11 cellular contexts compared by ENCODE assay signal in the genomic region with DNA sequence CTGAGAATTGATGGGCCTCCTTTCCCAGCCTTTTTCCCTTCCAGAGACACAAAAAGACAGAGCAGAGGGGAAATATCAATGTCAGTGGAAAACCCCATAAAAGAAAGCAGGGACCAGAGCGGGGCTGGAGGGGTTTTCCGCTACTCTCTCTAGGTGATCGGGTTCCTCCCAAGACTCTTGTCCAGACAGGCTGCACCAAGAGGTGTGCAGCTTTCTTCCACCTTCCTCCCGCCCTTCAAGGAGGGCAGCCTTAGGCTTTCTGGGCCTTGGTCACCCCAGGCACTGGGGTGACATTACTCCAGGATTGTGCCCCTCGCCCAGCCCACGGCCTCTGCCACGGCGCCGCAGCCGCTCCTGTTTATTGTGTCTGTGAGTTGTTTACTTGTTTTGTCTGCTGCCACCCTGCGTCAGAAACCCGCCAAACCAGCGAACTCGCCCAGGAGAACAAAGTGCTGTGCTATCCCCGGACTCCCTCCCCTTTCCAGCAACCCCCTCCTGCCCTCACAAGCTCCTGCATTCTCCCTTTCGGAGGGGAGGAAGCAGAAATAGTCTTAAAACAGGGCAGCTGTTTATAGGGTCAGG. TPM values are rescaled to one million over a fixed set of nuclear protein-coding genes. Genes with fewer than 3 reads are reported as not detected.
DNase-seq lines count a peak whose midpoint lies in the region; ATAC-seq and TF ChIP-seq lines count a peak whose summit lies in the region.
"Had no signal": no experiment of that assay in that cellular context is flagged by ENCODE, and none has a peak within 500 bp of the region (broad histone marks: within the 10 kb centered on the region; RNA-seq: fewer than 3 reads in every experiment).

No MANE protein-coding gene starts in this region.

- H3K4me3 ChIP-seq in OCI-LY7 (ENCODE audit: low read depth, low read length, poor library complexity, severe bottlenecking) (no peak overlapping the region), fibroblast of villous mesenchyme (ENCODE audit: low read depth, low read length) (peak overlapping the region; percentile 95), subcutaneous abdominal adipose tissue (ENCODE audit: low read depth in 1 of 5, low read length in 5 of 5) (peak overlapping the region; percentile 57 to 77 (median 65))

- POLR2A ChIA-PET in OCI-LY7 (lab: Charles Lee) = interaction anchor here (0.5 kb wide), 1 partner anchor 54 kb away, joined by 3 read pairs; no protein-coding TSS in a partner anchor

- no peaks in the 10 kb centered on the region for H4K20me1 ChIP-seq in OCI-LY7 (ENCODE audit: insufficient read depth, low read length)

- H2AFZ ChIP-seq in OCI-LY7 (ENCODE audit: low read length) = peak overlapping the region; percentile 39; the same call in 1 of the 2 replicates

- TF ChIP-seq CTCF in OCI-LY7 (conservative IDR thresholded peaks at IDR 0.05; ENCODE audit: low read length) (peak; percentile 58), fibroblast of villous mesenchyme (IDR thresholded peaks at IDR 0.05; ENCODE audit: insufficient read depth, low read depth, low read length) (no peak)

- CTCF ChIA-PET in OCI-LY7 (lab: Charles Lee; ENCODE audit: unreplicated experiment) = no interaction called here

- H3K9ac ChIP-seq in subcutaneous abdominal adipose tissue (ENCODE audit: low read length in 5 of 5) = peak overlapping the region; percentile 28 to 88 (median 46)

- DNase-seq in NCI-H1694 treated with DMSO at 0.1 percent for 48 hours (lab: John Stamatoyannopoulos, UW) = peak; percentile 35
- no peak for DNase-seq in NCI-H1694 (lab: John Stamatoyannopoulos, UW)
- peak; percentile 24 for DNase-seq in OCI-LY7 (ENCODE audit: low spot score)
- DNase-seq in fibroblast of villous mesenchyme (ENCODE audit: low read depth) = no peak
- DNase-seq in AML-193 (lab: John Stamatoyannopoulos, UW) = no peak
- no peak for DNase-seq in activated naive CD4-positive, alpha-beta T cell (lab: John Stamatoyannopoulos, UW)
- DNase-seq in sciatic nerve (ENCODE audit: low spot score) = no peak
- DNase-seq: ACHN, NCI-H774 had no signal

- H3K27ac ChIP-seq in OCI-LY7 (ENCODE audit: low read depth, low read length, poor library complexity, severe bottlenecking) (no peak overlapping the region), subcutaneous abdominal adipose tissue (ENCODE audit: low read depth, low read length) (peak overlapping the region; percentile 92)

- H3K4me1 ChIP-seq in OCI-LY7 (ENCODE audit: insufficient read depth, low read length, poor library complexity, severe bottlenecking) = peaks cover 70% of the 10 kb centered on the region
- H3K4me1 ChIP-seq in subcutaneous abdominal adipose tissue (ENCODE audit: control insufficient read depth in 5 of 5, insufficient read depth in 5 of 5, low read length in 5 of 5) = peaks cover 8 to 90% (median 81%) of the 10 kb centered on the region in 5 donors

- peaks cover 0 to 51% (median 4%) of the 10 kb centered on the region in 5 donors for H3K27me3 ChIP-seq in subcutaneous abdominal adipose tissue (ENCODE audit: control insufficient read depth in 5 of 5, insufficient read depth in 4 of 5, low read length in 5 of 5)

- H3K9me3 ChIP-seq in OCI-LY7 (ENCODE audit: low read length) (no peaks in the 10 kb centered on the region), subcutaneous abdominal adipose tissue (ENCODE audit: control insufficient read depth in 5 of 5, low read length in 5 of 5) (no peaks in the 10 kb centered on the region)

- intact Hi-C loops in OCI-LY7 (cut with micrococcal nuclease; ENCODE audit: unreplicated experiment) = no loop called here
- intact Hi-C loops in sciatic nerve (cut with DNase I) = no loop called here

- no peaks in the 10 kb centered on the region for H3K9me2 ChIP-seq in OCI-LY7 (ENCODE audit: insufficient read depth, low read length)

- H3K4me2 ChIP-seq in OCI-LY7 (ENCODE audit: low read length) = peak overlapping the region; percentile 44; the same call in 1 of the 2 replicates

- no peak for ATAC-seq in sciatic nerve

- BruUV-seq in OCI-LY7 (replicated peaks; lab: Mats Ljungman, UMichigan) = no TSS peak

- no peaks in the 10 kb centered on the region for H3K79me2 ChIP-seq in OCI-LY7 (ENCODE audit: insufficient read depth, low read depth, low read length)

- no peaks in the 10 kb centered on the region for H3K36me3 ChIP-seq in OCI-LY7 (ENCODE audit: insufficient read depth, low read length)
- no peaks in the 10 kb centered on the region for H3K36me3 ChIP-seq in subcutaneous abdominal adipose tissue (ENCODE audit: control insufficient read depth in 5 of 5, insufficient read depth in 5 of 5, low read length in 5 of 5)

RNA-seq across cellular contexts. Expression of gene HOXC6, which starts 6.7 kb away (rescaled TPM):
- total RNA-seq in OCI-LY7 (2014; rRNA removed; shearing (Covaris generic)) = 0.92 and 1.6 TPM in 2 replicates
- total RNA-seq in OCI-LY7 (2022) (2.7 and 3.7 TPM in 2 replicates), fibroblast of villous mesenchyme (1.6 and 1.7 TPM in 2 replicates), sciatic nerve (35.3 TPM)
- total RNA-seq: lung microvascular endothelial cell had no signal

RNA-seq across cellular contexts. Expression of gene HOXC5, which starts 11.3 kb away (rescaled TPM):
- not detected in 2 replicates for total RNA-seq in OCI-LY7 (2014; rRNA removed; shearing (Covaris generic))
- total RNA-seq in OCI-LY7 (2022) = not detected in 2 replicates
- 0.43 and 1.3 TPM in 2 replicates for total RNA-seq in fibroblast of villous mesenchyme
- 5.6 TPM for total RNA-seq in sciatic nerve
- total RNA-seq: lung microvascular endothelial cell had no signal

RNA-seq across cellular contexts. Expression of gene HOXC8, which starts 12.7 kb away (rescaled TPM):
- not detected in 2 replicates for total RNA-seq in OCI-LY7 (2014; rRNA removed; shearing (Covaris generic))
- total RNA-seq in OCI-LY7 (2022) = not detected in 2 replicates
- total RNA-seq in fibroblast of villous mesenchyme = 0.86 and 2.6 TPM in 2 replicates
- 7.0 TPM for total RNA-seq in sciatic nerve
- total RNA-seq: lung microvascular endothelial cell had no signal

RNA-seq across cellular contexts. Expression of gene HOXC9, which starts 21.6 kb away (rescaled TPM):
- not detected in 2 replicates for total RNA-seq in OCI-LY7 (2014; rRNA removed; shearing (Covaris generic))
- total RNA-seq in OCI-LY7 (2022) = 0.42 and 0.57 TPM in 2 replicates
- total RNA-seq in fibroblast of villous mesenchyme = 0.86 and 7.4 TPM in 2 replicates
- 10.2 TPM for total RNA-seq in sciatic nerve
- total RNA-seq: lung microvascular endothelial cell had no signal

RNA-seq across cellular contexts. Expression of gene HOXC4, which starts 32.1 kb away (rescaled TPM):
- 6.2 and 7.1 TPM in 2 replicates for total RNA-seq in OCI-LY7 (2014; rRNA removed; shearing (Covaris generic))
- 20.0 and 20.1 TPM in 2 replicates for total RNA-seq in OCI-LY7 (2022)
- total RNA-seq in fibroblast of villous mesenchyme = under 0.01 and 1.6 TPM in 2 replicates
- 23.6 TPM for total RNA-seq in sciatic nerve
- total RNA-seq: lung microvascular endothelial cell had no signal

Comparison
In these comparisons a context has a peak if more than half of its experiments do, and no peak if none do; other contexts are left out.
1. DNase-seq: peak in NCI-H1694 treated with DMSO at 0.1 percent for 48 hours (single experiment) and OCI-LY7 (single experiment); none in NCI-H1694 (single experiment), fibroblast of villous mesenchyme (single experiment), AML-193 (0 of 2), activated naive CD4-positive, alpha-beta T cell (0 of 4) and sciatic nerve (single experiment).